In genomic region chr18:24999650-25000267, GRCh38 we compare ENCODE assay signal across 40 cellular contexts.
"Had no signal": no experiment of that assay in that cellular context is flagged by ENCODE, and none has a peak within 500 bp of the region (broad histone marks: within the 10 kb centered on the region; RNA-seq: fewer than 3 reads in every experiment).

No MANE protein-coding gene starts in this region.

- H3K27ac Mint-ChIP-seq: activated naive CD4-positive, alpha-beta T cell treated with anti-CD3 and anti-CD28 coated beads for 36 hours; activated naive CD4-positive, alpha-beta T cell treated with anti-CD3 and anti-CD28 coated beads, Interleukin-2, amount 10 ng/mL, durations not matched to agents 7 days and 5 days; activated naive CD4-positive, alpha-beta T cell treated with anti-CD3 and anti-CD28 coated beads, Interleukin-2, amount 50 U/mL, for 24 hours; activated naive CD4-positive, alpha-beta T cell treated with anti-CD3 and anti-CD28 coated beads, Interleukin-2, amount 50 U/mL, for 72 hours; activated naive CD8-positive, alpha-beta T cell; activated naive CD8-positive, alpha-beta T cell treated with anti-CD3 and anti-CD28 coated beads for 36 hours; activated naive CD8-positive, alpha-beta T cell treated with anti-CD3 and anti-CD28 coated beads, Interleukin-2, amount 10 ng/mL, durations not matched to agents 7 days and 5 days; activated naive CD8-positive, alpha-beta T cell treated with anti-CD3 and anti-CD28 coated beads, Interleukin-2, amount 50 U/mL, for 24 hours; activated T-cell treated with anti-CD3 and anti-CD28 coated beads, Interleukin-2, amount 50 U/mL, for 24 hours; activated T-cell treated with anti-CD3 and anti-CD28 coated beads, Interleukin-2, amount 50 U/mL, for 72 hours; activated T-helper 1 cell treated with anti-CD3 and anti-CD28 coated beads, Interleukin-12 subunit alpha, Interleukin-12 subunit beta, Interleukin-2, Interleukin-4 antibody, amounts not matched to agents 30 ng/mL and 10 ng/mL and 1 ng/mL, durations not matched to agents 14 hours and 24 hours and 36 hours; activated T-helper 17 cell treated with anti-CD3 and anti-CD28 coated beads, Interleukin-2, amount 50 U/mL, for 72 hours; activated T-helper 2 cell treated with anti-CD3 and anti-CD28 coated beads, Interferon-gamma antibody, Interleukin-2, Interleukin-4, amounts not matched to agents 10 μg/mL and 5 μg/mL and 100 μg/mL, durations not matched to agents 14 hours and 24 hours and 36 hours; brain had no signal

- H3K4me1 ChIP-seq: adrenal gland, ascending aorta, body of pancreas, breast epithelium had no signal

- H3K36me3 ChIP-seq: adrenal gland, ascending aorta, brain microvascular endothelial cell, breast epithelium, cardiac muscle cell had no signal

- H3K27ac ChIP-seq: adrenal gland, ascending aorta, body of pancreas, brain microvascular endothelial cell, breast epithelium, cardiac muscle cell had no signal

- ATAC-seq: activated naive CD4-positive, alpha-beta T cell treated with anti-CD3 and anti-CD28 coated beads, Interleukin-2, amount 50 U/mL, for 72 hours; activated naive CD8-positive, alpha-beta T cell treated with anti-CD3 and anti-CD28 coated beads, Interleukin-2, amount 50 U/mL, for 24 hours; activated T-cell treated with anti-CD3 and anti-CD28 coated beads, Interleukin-2, amount 50 U/mL, for 4 hours; activated T-cell treated with anti-CD3 and anti-CD28 coated beads, Interleukin-2, amount 50 U/mL, for 72 hours; activated T-helper 17 cell treated with anti-CD3 and anti-CD28 coated beads, Interleukin-2, amount 50 U/mL, for 72 hours; body of pancreas had no signal

- H3K27me3 Mint-ChIP-seq: activated naive CD4-positive, alpha-beta T cell treated with anti-CD3 and anti-CD28 coated beads, Interleukin-2, amount 10 ng/mL, durations not matched to agents 7 days and 5 days; activated naive CD4-positive, alpha-beta T cell treated with anti-CD3 and anti-CD28 coated beads, Interleukin-2, amount 50 U/mL, for 24 hours; activated naive CD8-positive, alpha-beta T cell; activated naive CD8-positive, alpha-beta T cell treated with anti-CD3 and anti-CD28 coated beads for 36 hours; activated naive CD8-positive, alpha-beta T cell treated with anti-CD3 and anti-CD28 coated beads, Interleukin-2, amount 10 ng/mL, durations not matched to agents 7 days and 5 days; activated naive CD8-positive, alpha-beta T cell treated with anti-CD3 and anti-CD28 coated beads, Interleukin-2, amount 50 U/mL, for 24 hours; activated T-cell treated with anti-CD3 and anti-CD28 coated beads, Interleukin-2, amount 50 U/mL, for 24 hours; brain had no signal

- H3K9me3 ChIP-seq: body of pancreas had no signal

- FAIRE-seq: astrocyte, bronchial epithelial cell had no signal

- DNase-seq: activated effector memory CD4-positive, alpha-beta T cell treated with anti-CD3 and anti-CD28 coated beads, Interleukin-2, amount 50 U/mL, for 16 hours; activated effector memory CD4-positive, alpha-beta T cell treated with Interleukin-2 at 50 U/mL for 16 hours; activated gamma-delta T cell; activated gamma-delta T cell treated with Interleukin-2 at 50 U/mL for 16 hours; activated naive CD4-positive, alpha-beta T cell; activated naive CD4-positive, alpha-beta T cell treated with anti-CD3 and anti-CD28 coated beads for 36 hours; activated naive CD4-positive, alpha-beta T cell treated with anti-CD3 and anti-CD28 coated beads, Interleukin-2, amount 10 ng/mL, durations not matched to agents 7 days and 5 days; activated naive CD4-positive, alpha-beta T cell treated with anti-CD3 and anti-CD28 coated beads, Interleukin-2, amount 50 U/mL, for 16 hours; activated naive CD4-positive, alpha-beta T cell treated with Interleukin-2 at 50 U/mL for 16 hours; activated naive CD8-positive, alpha-beta T cell treated with anti-CD3 and anti-CD28 coated beads for 36 hours; activated naive CD8-positive, alpha-beta T cell treated with anti-CD3 and anti-CD28 coated beads, Interleukin-2, amount 10 ng/mL, durations not matched to agents 7 days and 5 days; activated naive CD8-positive, alpha-beta T cell treated with anti-CD3 and anti-CD28 coated beads, Interleukin-2, amount 50 U/mL, for 24 hours; activated T-cell treated with anti-CD3 and anti-CD28 coated beads, Interleukin-2, amount 50 U/mL, for 1 hour; activated T-cell treated with anti-CD3 and anti-CD28 coated beads, Interleukin-2, amount 50 U/mL, for 24 hours; activated T-cell treated with anti-CD3 and anti-CD28 coated beads, Interleukin-2, amount 50 U/mL, for 4 hours; activated T-cell treated with anti-CD3 and anti-CD28 coated beads, Interleukin-2, amount 50 U/mL, for 48 hours; activated T-cell treated with anti-CD3 and anti-CD28 coated beads, Interleukin-2, amount 50 U/mL, for 72 hours; adrenal gland; amniotic stem cell; amygdala; anterior cingulate cortex; aorta; body of pancreas; brain microvascular endothelial cell; caudate nucleus; central memory CD4-positive, alpha-beta T cell; cerebellar nuclear complex had no signal

- H3K27me3 ChIP-seq: adrenal gland, ascending aorta, body of pancreas, brain microvascular endothelial cell, breast epithelium, cardiac muscle cell had no signal

- H3K4me1 Mint-ChIP-seq: activated naive CD4-positive, alpha-beta T cell treated with anti-CD3 and anti-CD28 coated beads, Interleukin-2, amount 10 ng/mL, durations not matched to agents 7 days and 5 days; activated naive CD4-positive, alpha-beta T cell treated with anti-CD3 and anti-CD28 coated beads, Interleukin-2, amount 50 U/mL, for 24 hours; activated naive CD8-positive, alpha-beta T cell treated with anti-CD3 and anti-CD28 coated beads for 36 hours; activated naive CD8-positive, alpha-beta T cell treated with anti-CD3 and anti-CD28 coated beads, Interleukin-2, amount 10 ng/mL, durations not matched to agents 7 days and 5 days; activated naive CD8-positive, alpha-beta T cell treated with anti-CD3 and anti-CD28 coated beads, Interleukin-2, amount 50 U/mL, for 24 hours; activated T-helper 17 cell treated with anti-CD3 and anti-CD28 coated beads, Interleukin-2, amount 50 U/mL, for 72 hours; central memory CD8-positive, alpha-beta T cell had no signal

- H3K36me3 Mint-ChIP-seq: activated naive CD4-positive, alpha-beta T cell treated with anti-CD3 and anti-CD28 coated beads, Interleukin-2, amount 10 ng/mL, durations not matched to agents 7 days and 5 days; activated naive CD4-positive, alpha-beta T cell treated with anti-CD3 and anti-CD28 coated beads, Interleukin-2, amount 50 U/mL, for 24 hours; activated naive CD8-positive, alpha-beta T cell; activated naive CD8-positive, alpha-beta T cell treated with anti-CD3 and anti-CD28 coated beads for 36 hours; activated naive CD8-positive, alpha-beta T cell treated with anti-CD3 and anti-CD28 coated beads, Interleukin-2, amount 10 ng/mL, durations not matched to agents 7 days and 5 days had no signal

- H3K4me3 Mint-ChIP-seq: activated naive CD4-positive, alpha-beta T cell treated with anti-CD3 and anti-CD28 coated beads for 36 hours; activated naive CD4-positive, alpha-beta T cell treated with anti-CD3 and anti-CD28 coated beads, Interleukin-2, amount 10 ng/mL, durations not matched to agents 7 days and 5 days; activated naive CD4-positive, alpha-beta T cell treated with anti-CD3 and anti-CD28 coated beads, Interleukin-2, amount 50 U/mL, for 24 hours; activated naive CD8-positive, alpha-beta T cell; activated naive CD8-positive, alpha-beta T cell treated with anti-CD3 and anti-CD28 coated beads for 36 hours; activated naive CD8-positive, alpha-beta T cell treated with anti-CD3 and anti-CD28 coated beads, Interleukin-2, amount 10 ng/mL, durations not matched to agents 7 days and 5 days; activated naive CD8-positive, alpha-beta T cell treated with anti-CD3 and anti-CD28 coated beads, Interleukin-2, amount 50 U/mL, for 24 hours; activated T-cell treated with anti-CD3 and anti-CD28 coated beads, Interleukin-2, amount 50 U/mL, for 24 hours; activated T-cell treated with anti-CD3 and anti-CD28 coated beads, Interleukin-2, amount 50 U/mL, for 4 hours; activated T-cell treated with anti-CD3 and anti-CD28 coated beads, Interleukin-2, amount 50 U/mL, for 72 hours; activated T-helper 1 cell treated with anti-CD3 and anti-CD28 coated beads, Interleukin-12 subunit alpha, Interleukin-12 subunit beta, Interleukin-2, Interleukin-4 antibody, amounts not matched to agents 30 ng/mL and 10 ng/mL and 1 ng/mL, durations not matched to agents 14 hours and 24 hours and 36 hours; activated T-helper 17 cell treated with anti-CD3 and anti-CD28 coated beads, Interleukin-2, amount 50 U/mL, for 72 hours; brain; central memory CD8-positive, alpha-beta T cell had no signal

- H3K4me3 ChIP-seq: adrenal gland, ascending aorta, body of pancreas, breast epithelium, cardiac muscle cell had no signal
